Comparison of ENCODE assay signal across 8 cellular contexts in the genomic region with DNA sequence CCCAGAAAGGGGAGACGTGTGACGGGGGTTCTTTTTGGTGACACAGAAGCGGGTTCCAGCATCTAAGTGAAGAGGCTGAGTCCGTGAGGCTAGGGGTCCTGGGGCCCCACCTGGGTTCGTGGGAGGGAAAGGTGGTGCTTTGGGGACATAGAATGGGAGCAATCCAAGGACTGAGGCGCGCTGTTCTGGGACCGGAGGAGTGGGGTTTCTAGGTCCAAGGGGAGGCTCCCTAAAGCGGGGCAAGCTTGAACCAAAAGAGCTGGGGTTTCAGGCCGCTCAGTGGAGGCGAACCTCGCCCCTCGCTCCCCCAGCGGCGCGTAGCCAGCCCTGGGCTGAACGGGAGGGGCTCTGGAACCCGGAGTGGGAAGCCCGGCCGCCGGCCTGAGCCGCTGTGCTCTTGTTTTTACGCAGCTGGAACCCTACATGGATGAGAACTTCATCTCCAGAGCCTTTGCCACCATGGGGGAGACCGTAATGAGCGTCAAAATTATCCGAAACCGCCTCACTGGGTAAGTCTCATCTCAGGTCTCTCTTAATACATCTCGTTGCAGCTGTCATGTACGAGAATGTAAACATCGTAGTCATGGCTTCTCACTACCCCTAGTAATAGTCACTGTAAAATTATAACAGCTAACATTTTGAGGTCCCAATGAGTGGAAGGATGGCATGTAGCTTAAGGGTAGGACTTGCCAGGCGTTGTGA. TPM values are rescaled to one million over a fixed set of nuclear protein-coding genes. Genes with fewer than 3 reads are reported as not detected.
DNase-seq lines count a peak whose midpoint lies in the region; ATAC-seq and TF ChIP-seq lines count a peak whose summit lies in the region.

No MANE protein-coding gene starts in this region.

- no peaks in the 10 kb centered on the region for H3K4me1 ChIP-seq in cardiac muscle cell (ENCODE audit: low read depth)

- no peaks in the 10 kb centered on the region for H3K36me3 ChIP-seq in cardiac muscle cell

- POLR2A ChIA-PET in AG04449 (lab: Yijun Ruan, JAX): interaction anchor here (0.5 to 4.3 kb wide), 6 partner anchors 10 to 95 kb away, joined by 3 to 57 read pairs (median 6); a partner anchor contains a TSS

- CTCF ChIA-PET in AG04449 (lab: Yijun Ruan, JAX): interaction anchor here (0.7 to 1.2 kb wide), 5 partner anchors 25 to 324 kb away, joined by 3 to 5 read pairs (median 3); no protein-coding TSS in a partner anchor

- H3K4me3 ChIP-seq in AG04449 (ENCODE audit: low read depth, low read length): peak overlapping the region; percentile 91
- peak overlapping the region; percentile 89 for H3K4me3 ChIP-seq in GM12865 (ENCODE audit: low read depth, low read length)
- peak overlapping the region; percentile 87 for H3K4me3 ChIP-seq in cardiac muscle cell

- ATAC-seq in HG02852 (IDR thresholded peaks at IDR 0.05; ENCODE audit: unreplicated experiment) (peak; percentile 23), omental fat pad (ENCODE audit: low FRiP score) (peak; percentile 43)

- no peak for TF ChIP-seq CTCF in AG04449 (IDR thresholded peaks at IDR 0.05; ENCODE audit: insufficient read depth, low read length, missing control alignments)
- TF ChIP-seq CTCF in GM12865 (IDR thresholded peaks at IDR 0.05; ENCODE audit: insufficient read depth, low read depth, low read length, missing control alignments): no peak
- TF ChIP-seq CTCF in cardiac muscle cell (IDR thresholded peaks at IDR 0.05; ENCODE audit: low read depth, low read length): no peak
- no peak for TF ChIP-seq CTCF in omental fat pad (IDR thresholded peaks at IDR 0.05)

- peak overlapping the region; percentile 35 for H3K27ac ChIP-seq in cardiac muscle cell

- no peaks in the 10 kb centered on the region for H3K9me3 ChIP-seq in cardiac muscle cell (ENCODE audit: low read depth)

- DNase-seq in AG04449 (ENCODE audit: low read depth, low spot score): no peak
- peak; percentile 56 for DNase-seq in GM12865 (ENCODE audit: low read depth)
- peak; percentile 74 for DNase-seq in NCI-H82 (lab: John Stamatoyannopoulos, UW)
- DNase-seq in amniotic epithelial cell (ENCODE audit: low read depth): peak; percentile 23
- peak; percentile 45 to 47 for DNase-seq in cardiac muscle cell (ENCODE audit: low read depth in 1 of 2, low spot score in 1 of 2)
- DNase-seq in omental fat pad (ENCODE audit: low spot score): peak; percentile 25
- no peak for DNase-seq in NCI-H526 treated with DMSO at 0.1 percent for 48 hours (lab: John Stamatoyannopoulos, UW)

- H3K27me3 ChIP-seq in cardiac muscle cell: no peaks in the 10 kb centered on the region

RNA-seq across cellular contexts. Expression of a gene that starts 0.5 kb away (rescaled TPM):
- total RNA-seq in cardiac muscle cell (26.0 and 26.1 TPM in 2 replicates), omental fat pad (10 to 100 TPM; 14.8 to 26.8 (median 21.9) TPM)
- polyA plus RNA-seq in cardiac muscle cell: 39.9 and 61.2 TPM in 2 replicates

RNA-seq across cellular contexts. Expression of a gene that starts 38.7 kb away (rescaled TPM):
- total RNA-seq in cardiac muscle cell: 11.7 and 12.5 TPM in 2 replicates
- polyA plus RNA-seq in cardiac muscle cell: 7.3 and 11.9 TPM in 2 replicates
- total RNA-seq in omental fat pad: 10 to 100 TPM in 1 of 4 donors, 1 to 10 TPM in 3; 3.4 to 10.6 (median 8.4) TPM

RNA-seq across cellular contexts. Expression of a gene that starts 47.5 kb away (rescaled TPM):
- total RNA-seq in cardiac muscle cell (22.0 and 24.7 TPM in 2 replicates), omental fat pad (10 to 100 TPM; 15.3 to 32.9 (median 22.1) TPM)
- 14.6 and 24.6 TPM in 2 replicates for polyA plus RNA-seq in cardiac muscle cell

Comparison
In these comparisons a context has a peak if more than half of its experiments do, and no peak if none do; other contexts are left out.
1. DNase-seq: peak in GM12865 (single experiment), NCI-H82 (single experiment), amniotic epithelial cell (single experiment), cardiac muscle cell (2 of 2) and omental fat pad (single experiment); none in AG04449 (single experiment) and NCI-H526 treated with DMSO at 0.1 percent for 48 hours (single experiment).
2. Peak in every context shown above with its lines, with median percentiles within 50 percentile points of each other: H3K4me3 ChIP-seq.